Comparison of ENCODE assay signal across 16 cellular contexts in the genomic region with DNA sequence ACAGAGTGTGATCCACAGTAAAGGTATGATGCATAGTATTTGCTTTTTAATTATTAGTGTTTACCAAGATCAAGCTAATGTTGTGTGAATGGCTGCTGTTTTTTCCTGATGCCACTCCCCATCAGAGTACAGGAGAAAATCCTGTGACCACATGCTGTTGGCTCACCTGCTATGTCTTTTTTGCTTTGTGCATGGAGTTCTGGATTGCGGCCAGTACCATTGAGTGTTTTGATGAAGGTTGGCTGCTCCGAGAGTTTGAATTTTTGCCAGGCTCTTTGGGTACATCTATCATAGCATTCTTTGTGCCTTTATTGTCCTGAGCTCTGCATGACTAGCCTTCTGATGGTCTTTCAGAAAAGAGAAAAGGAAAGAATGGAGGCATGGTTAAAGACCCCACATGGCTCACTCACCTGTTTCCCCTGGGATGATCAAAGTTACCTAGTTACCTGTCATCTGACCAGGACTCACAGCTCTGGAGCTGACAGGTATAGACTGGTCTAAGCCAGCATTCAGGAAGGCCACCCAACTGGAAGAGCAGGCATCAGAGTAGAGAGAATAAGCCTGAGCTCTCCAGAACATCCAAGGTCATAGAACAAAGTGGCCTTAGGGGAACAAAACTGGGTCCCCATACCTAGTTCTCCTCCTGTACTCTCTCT. TPM values are rescaled to one million over a fixed set of nuclear protein-coding genes. Genes with fewer than 3 reads are reported as not detected.
DNase-seq lines count a peak whose midpoint lies in the region; ATAC-seq and TF ChIP-seq lines count a peak whose summit lies in the region.
"Had no signal": no experiment of that assay in that cellular context is flagged by ENCODE, and none has a peak within 500 bp of the region (broad histone marks: within the 10 kb centered on the region; RNA-seq: fewer than 3 reads in every experiment).

No MANE protein-coding gene starts in this region.

- TF ChIP-seq CTCF in type B pancreatic cell (conservative IDR thresholded peaks at IDR 0.05) = no peak

- no peak for DNase-seq in Right ventricle myocardium superior
- DNase-seq in cardiac septum (ENCODE audit: low spot score) = no peak
- peak; percentile 65 for DNase-seq in NCI-H446 treated with DMSO at 0.1 percent for 48 hours (lab: John Stamatoyannopoulos, UW)
- DNase-seq in cerebellum (ENCODE audit: low spot score) = peak; percentile 40
- no peak for DNase-seq in type B pancreatic cell (ENCODE audit: extremely low spot score, unreplicated experiment)
- no peak for DNase-seq in OCI-M1 (lab: John Stamatoyannopoulos, UW)
- DNase-seq in Kasumi-1 (lab: John Stamatoyannopoulos, UW) = no peak
- DNase-seq: ACHN; activated CD8-positive, alpha-beta T cell treated with anti-CD3 and anti-CD28 coated beads, Interleukin-2, amount 10 ng/mL, durations not matched to agents 7 days and 5 days; dermis blood vessel endothelial cell; immature natural killer cell had no signal

- H3K4me3 Mint-ChIP-seq in type B pancreatic cell = peak overlapping the region; percentile 65
- H3K4me3 Mint-ChIP-seq: activated CD8-positive, alpha-beta T cell treated with anti-CD3 and anti-CD28 coated beads, Interleukin-2, amount 10 ng/mL, durations not matched to agents 7 days and 5 days; immature natural killer cell had no signal

- ATAC-seq in Right ventricle myocardium superior (ENCODE audit: poor library complexity) (peak; percentile 77), GM21367 (IDR thresholded peaks at IDR 0.05; ENCODE audit: unreplicated experiment) (no peak)
- ATAC-seq: activated CD8-positive, alpha-beta T cell treated with anti-CD3 and anti-CD28 coated beads, Interleukin-2, amount 10 ng/mL, durations not matched to agents 7 days and 5 days had no signal

- no peaks in the 10 kb centered on the region for H3K36me3 Mint-ChIP-seq in type B pancreatic cell
- H3K36me3 Mint-ChIP-seq: immature natural killer cell had no signal

- peak overlapping the region; percentile 90 for H3K27ac Mint-ChIP-seq in type B pancreatic cell
- H3K27ac Mint-ChIP-seq: activated CD8-positive, alpha-beta T cell treated with anti-CD3 and anti-CD28 coated beads, Interleukin-2, amount 10 ng/mL, durations not matched to agents 7 days and 5 days; immature natural killer cell had no signal

- H3K4me1 Mint-ChIP-seq in type B pancreatic cell (ENCODE audit: unreplicated experiment) = no peaks in the 10 kb centered on the region
- H3K4me1 Mint-ChIP-seq: immature natural killer cell had no signal

- no peaks in the 10 kb centered on the region for H3K9me3 Mint-ChIP-seq in type B pancreatic cell
- H3K9me3 Mint-ChIP-seq: immature natural killer cell had no signal

- intact Hi-C loops in Right ventricle myocardium superior (cut with DNase I) (no loop called here), cardiac septum (cut with DNase I) (no loop called here)

- peaks cover 14% of the 10 kb centered on the region for H3K27me3 Mint-ChIP-seq in type B pancreatic cell

RNA-seq across cellular contexts. Expression of a gene that starts 11.9 kb away (rescaled TPM):
- total RNA-seq in Right ventricle myocardium superior (11.6 TPM), cardiac septum (17.3 TPM), cerebellum (47.5 TPM), type B pancreatic cell (ENCODE audit: low replicate concordance) (70.5 and 84.3 TPM in 2 replicates)

RNA-seq across cellular contexts. Expression of a gene that starts 18.7 kb away (rescaled TPM):
- total RNA-seq in Right ventricle myocardium superior = not detected
- total RNA-seq in cardiac septum = not detected
- total RNA-seq in cerebellum = not detected
- not detected in 2 replicates for total RNA-seq in type B pancreatic cell (ENCODE audit: low replicate concordance)
- total RNA-seq: activated CD8-positive, alpha-beta T cell treated with anti-CD3 and anti-CD28 coated beads, Interleukin-2, amount 10 ng/mL, durations not matched to agents 7 days and 5 days; dermis blood vessel endothelial cell; fibroblast of villous mesenchyme; HT1080; mononuclear cell; osteocyte had no signal

Comparison
In these comparisons a context has a peak if more than half of its experiments do, and no peak if none do; other contexts are left out.
1. DNase-seq: peak in NCI-H446 treated with DMSO at 0.1 percent for 48 hours (single experiment) and cerebellum (single experiment); none in Right ventricle myocardium superior (single experiment), cardiac septum (single experiment), type B pancreatic cell (single experiment), OCI-M1 (single experiment) and Kasumi-1 (0 of 2).